23 cellular contexts compared by ENCODE assay signal in the genomic region with DNA sequence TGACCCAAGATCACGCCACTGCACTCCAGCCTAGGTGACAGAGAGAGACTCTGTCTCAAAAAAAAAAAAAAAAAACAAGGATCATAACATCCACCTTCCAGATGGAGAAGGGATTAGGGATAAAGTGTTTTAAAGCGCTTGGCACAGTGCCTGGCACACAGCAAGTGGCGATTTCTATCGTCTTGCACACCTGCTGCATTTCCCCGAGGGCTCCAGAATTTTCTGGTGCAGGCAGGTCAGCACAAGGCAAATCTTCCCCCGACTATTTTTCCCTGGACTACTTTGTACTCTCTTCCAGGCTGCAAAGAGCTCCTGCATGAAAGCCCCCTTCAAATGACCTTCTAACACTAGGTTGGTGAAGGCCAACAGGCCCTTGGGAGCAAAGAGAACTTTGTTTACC. TPM values are rescaled to one million over a fixed set of nuclear protein-coding genes. Genes with fewer than 3 reads are reported as not detected.
DNase-seq lines count a peak whose midpoint lies in the region; ATAC-seq, FAIRE-seq and TF ChIP-seq lines count a peak whose summit lies in the region.
"Had no signal": no experiment of that assay in that cellular context is flagged by ENCODE, and none has a peak within 500 bp of the region (broad histone marks: within the 10 kb centered on the region; RNA-seq: fewer than 3 reads in every experiment).

No MANE protein-coding gene starts in this region.

- no peaks in the 10 kb centered on the region for H3K27me3 Mint-ChIP-seq in endodermal cell (ENCODE audit: insufficient read depth)
- H3K27me3 Mint-ChIP-seq: activated T-cell treated with anti-CD3 and anti-CD28 coated beads, Interleukin-2, amount 50 U/mL, for 24 hours; progenitor cell of endocrine pancreas had no signal

- H3K36me3 Mint-ChIP-seq in endodermal cell (ENCODE audit: low read depth): peaks cover 12% of the 10 kb centered on the region
- H3K36me3 Mint-ChIP-seq: CD4-positive, CD25-positive, alpha-beta regulatory T cell; stimulated activated effector memory CD8-positive, alpha-beta T cell treated with anti-CD3 and anti-CD28 coated beads, Interleukin-12 subunit alpha, Interleukin-12 subunit beta, amount 100 ng/mL, for 72 hours had no signal

- H3K27ac Mint-ChIP-seq in endodermal cell: peak overlapping the region; percentile 27
- H3K27ac Mint-ChIP-seq: activated T-cell treated with anti-CD3 and anti-CD28 coated beads, Interleukin-2, amount 50 U/mL, for 24 hours; CD4-positive, CD25-positive, alpha-beta regulatory T cell; progenitor cell of endocrine pancreas; stimulated activated effector memory CD8-positive, alpha-beta T cell treated with anti-CD3 and anti-CD28 coated beads, Interleukin-12 subunit alpha, Interleukin-12 subunit beta, amount 100 ng/mL, for 72 hours had no signal

- intact Hi-C loops in pancreas (cut with DNase I): no loop called here

- H3K27me3 ChIP-seq in endodermal cell (ENCODE audit: control insufficient read depth, insufficient read depth, low read length, poor library complexity, severe bottlenecking): no peaks in the 10 kb centered on the region
- no peaks in the 10 kb centered on the region for H3K27me3 ChIP-seq in pancreas
- H3K27me3 ChIP-seq: heart right ventricle had no signal

- DNase-seq in DMS79 (lab: John Stamatoyannopoulos, UW): peak; percentile 1
- DNase-seq in NCI-H2171 treated with DMSO at 0.1 percent for 48 hours (lab: John Stamatoyannopoulos, UW): peak; percentile 76
- DNase-seq in endodermal cell: no peak
- peak; percentile 37 to 65 (median 60) for DNase-seq in pancreas
- no peak for DNase-seq in HuH-7.5 (ENCODE audit: low spot score)
- no peak for DNase-seq in activated naive CD4-positive, alpha-beta T cell (lab: John Stamatoyannopoulos, UW)
- DNase-seq: activated CD4-positive, alpha-beta T cell treated with anti-CD3 and anti-CD28 coated beads for 1 hour; activated naive CD4-positive, alpha-beta T cell treated with Interleukin-2 at 50 U/mL for 16 hours; activated T-cell treated with anti-CD3 and anti-CD28 coated beads, Interleukin-2, amount 50 U/mL, for 24 hours; CD4-positive, CD25-positive, alpha-beta regulatory T cell; DMS153; heart right ventricle; Kasumi-1; midbrain; NCI-H1930; NCI-H510A treated with DMSO at 0.1 percent for 48 hours; nephron progenitor cell; SHP77; stimulated activated CD4-positive, alpha-beta T cell treated with anti-CD3 and anti-CD28 coated beads, Interleukin-1b, Interleukin-23, amount 100 ng/mL, for 48 hours had no signal

- peak; percentile 44 to 77 (median 67) for ATAC-seq in pancreas
- ATAC-seq in GM19324 (IDR thresholded peaks at IDR 0.05; ENCODE audit: low FRiP score, unreplicated experiment): no peak
- ATAC-seq: GM12878; heart right ventricle; stimulated activated effector memory CD8-positive, alpha-beta T cell treated with anti-CD3 and anti-CD28 coated beads, Interleukin-12 subunit alpha, Interleukin-12 subunit beta, amount 100 ng/mL, for 72 hours had no signal

- H3K4me1 Mint-ChIP-seq in endodermal cell: peaks cover 32% of the 10 kb centered on the region
- H3K4me1 Mint-ChIP-seq: CD4-positive, CD25-positive, alpha-beta regulatory T cell; stimulated activated effector memory CD8-positive, alpha-beta T cell treated with anti-CD3 and anti-CD28 coated beads, Interleukin-12 subunit alpha, Interleukin-12 subunit beta, amount 100 ng/mL, for 72 hours had no signal

- H3K4me3 Mint-ChIP-seq in endodermal cell: no peak overlapping the region
- H3K4me3 Mint-ChIP-seq: activated T-cell treated with anti-CD3 and anti-CD28 coated beads, Interleukin-2, amount 50 U/mL, for 24 hours; CD4-positive, CD25-positive, alpha-beta regulatory T cell; nephron progenitor cell; stimulated activated effector memory CD8-positive, alpha-beta T cell treated with anti-CD3 and anti-CD28 coated beads, Interleukin-12 subunit alpha, Interleukin-12 subunit beta, amount 100 ng/mL, for 72 hours had no signal

- H3K9me3 ChIP-seq in endodermal cell (ENCODE audit: control insufficient read depth, low read length) (no peaks in the 10 kb centered on the region), pancreas (no peaks in the 10 kb centered on the region)
- H3K9me3 ChIP-seq: heart right ventricle had no signal

- H3K4me1 ChIP-seq in endodermal cell (ENCODE audit: control insufficient read depth, insufficient read depth, low read length): no peaks in the 10 kb centered on the region
- peaks cover 5 to 12% (median 7%) of the 10 kb centered on the region in 3 donors for H3K4me1 ChIP-seq in pancreas

- no peak overlapping the region for H3K9ac ChIP-seq in endodermal cell (ENCODE audit: extremely low read depth, low read length, poor library complexity, severe bottlenecking)

- WGBS in endodermal cell (ENCODE audit: insufficient coverage in 1 of 2, insufficient read length in 1 of 2), 2 experiments: 89 to 95% methylated on average over 5 to 6 of the region's 6 CpGs
- 43 to 55% methylated on average over 6 of the region's 6 CpGs for WGBS in pancreas, 2 donors

- no peak for FAIRE-seq in pancreas (lab: Jason Lieb, UNC)
- FAIRE-seq: GM12878 had no signal

- H3K36me3 ChIP-seq in endodermal cell (ENCODE audit: control insufficient read depth, insufficient read depth, low read length): no peaks in the 10 kb centered on the region
- no peaks in the 10 kb centered on the region for H3K36me3 ChIP-seq in pancreas
- H3K36me3 ChIP-seq: heart right ventricle had no signal

- no peak overlapping the region for H3K4me3 ChIP-seq in endodermal cell (ENCODE audit: low read length)
- H3K4me3 ChIP-seq in pancreas: no peak overlapping the region
- H3K4me3 ChIP-seq: GM12878, heart right ventricle had no signal

- H3K9me3 Mint-ChIP-seq in endodermal cell: peaks cover 2% of the 10 kb centered on the region
- H3K9me3 Mint-ChIP-seq: activated T-cell treated with anti-CD3 and anti-CD28 coated beads, Interleukin-2, amount 50 U/mL, for 24 hours; stimulated activated effector memory CD8-positive, alpha-beta T cell treated with anti-CD3 and anti-CD28 coated beads, Interleukin-12 subunit alpha, Interleukin-12 subunit beta, amount 100 ng/mL, for 72 hours had no signal

- H3K27ac ChIP-seq in endodermal cell (ENCODE audit: low read depth, low read length) (no peak overlapping the region), pancreas (no peak overlapping the region)

- TF ChIP-seq CTCF in endodermal cell (conservative IDR thresholded peaks at IDR 0.05) (no peak), pancreas (IDR thresholded peaks at IDR 0.05) (no peak)

RNA-seq across cellular contexts. Expression of a gene that starts 57.3 kb away (rescaled TPM):
- total RNA-seq in endodermal cell (10 to 100 TPM; 56.1 to 64.8 TPM), pancreas (10 to 100 TPM; 11.0 to 21.6 (median 12.6) TPM)
- polyA plus RNA-seq in endodermal cell (2013, experiment 1 of 2): 63.0 TPM
- 57.6 TPM for polyA plus RNA-seq in endodermal cell (2013, experiment 2 of 2)
- polyA plus RNA-seq in pancreas: 10 to 100 TPM in 1 of 2 donors, 1 to 10 TPM in 1; 9.1 to 10.8 TPM
- total RNA-seq: CD4-positive, CD25-positive, alpha-beta regulatory T cell had no signal
- polyA plus RNA-seq: CD4-positive, CD25-positive, alpha-beta regulatory T cell had no signal

Comparison
In these comparisons a context has a peak if more than half of its experiments do, and no peak if none do; other contexts are left out.
1. DNase-seq: peak in DMS79 (single experiment), NCI-H2171 treated with DMSO at 0.1 percent for 48 hours (single experiment) and pancreas (6 of 6); none in endodermal cell (single experiment), HuH-7.5 (single experiment) and activated naive CD4-positive, alpha-beta T cell (0 of 4).